In the genomic region with DNA sequence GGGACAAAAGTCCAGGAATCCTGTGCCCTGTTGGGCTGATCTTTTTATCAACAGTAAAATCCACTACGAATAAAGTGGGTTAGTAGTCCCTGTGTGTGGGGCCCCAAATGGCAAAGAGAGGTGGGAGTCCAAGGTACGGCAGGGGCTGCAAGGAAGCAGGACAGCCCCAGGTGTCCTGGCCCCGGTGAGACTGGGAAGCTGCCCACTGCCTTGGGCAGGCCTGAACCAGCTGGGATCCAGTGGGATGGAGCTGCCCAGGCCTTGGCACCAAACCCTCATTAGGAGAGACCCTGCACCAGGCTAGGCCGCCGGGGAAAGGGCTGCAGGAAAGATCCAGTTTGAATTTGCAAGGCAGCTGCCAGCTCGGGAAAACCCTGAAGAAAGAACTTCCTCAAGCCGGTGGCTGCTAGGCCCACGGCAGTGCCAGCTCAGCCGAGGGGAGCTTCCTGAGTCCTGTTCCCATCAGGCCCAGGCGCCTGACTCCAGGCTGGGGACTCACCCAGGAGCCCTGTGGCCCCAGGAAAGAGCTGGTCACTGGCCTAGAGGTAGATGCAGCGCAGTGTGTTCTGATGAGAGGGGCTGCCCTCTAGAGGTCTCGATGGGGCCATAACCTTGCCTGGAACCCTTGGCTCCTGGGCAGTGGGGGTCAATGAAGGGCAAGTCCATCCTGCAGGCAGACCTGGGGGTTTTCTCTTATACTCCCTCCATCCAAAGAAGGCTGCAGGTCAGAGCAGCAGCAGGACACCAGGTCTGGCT, we compare ENCODE assay signal across 1 cellular context.
TF ChIP-seq lines count a peak whose summit lies in the region.

No MANE protein-coding gene starts in this region.

TF ChIP-seq in HepG2, 621 proteins besides CTCF, POLR2A, EP300 and RAD21 (continued from another document):
- TF ChIP-seq, protein P1, sequence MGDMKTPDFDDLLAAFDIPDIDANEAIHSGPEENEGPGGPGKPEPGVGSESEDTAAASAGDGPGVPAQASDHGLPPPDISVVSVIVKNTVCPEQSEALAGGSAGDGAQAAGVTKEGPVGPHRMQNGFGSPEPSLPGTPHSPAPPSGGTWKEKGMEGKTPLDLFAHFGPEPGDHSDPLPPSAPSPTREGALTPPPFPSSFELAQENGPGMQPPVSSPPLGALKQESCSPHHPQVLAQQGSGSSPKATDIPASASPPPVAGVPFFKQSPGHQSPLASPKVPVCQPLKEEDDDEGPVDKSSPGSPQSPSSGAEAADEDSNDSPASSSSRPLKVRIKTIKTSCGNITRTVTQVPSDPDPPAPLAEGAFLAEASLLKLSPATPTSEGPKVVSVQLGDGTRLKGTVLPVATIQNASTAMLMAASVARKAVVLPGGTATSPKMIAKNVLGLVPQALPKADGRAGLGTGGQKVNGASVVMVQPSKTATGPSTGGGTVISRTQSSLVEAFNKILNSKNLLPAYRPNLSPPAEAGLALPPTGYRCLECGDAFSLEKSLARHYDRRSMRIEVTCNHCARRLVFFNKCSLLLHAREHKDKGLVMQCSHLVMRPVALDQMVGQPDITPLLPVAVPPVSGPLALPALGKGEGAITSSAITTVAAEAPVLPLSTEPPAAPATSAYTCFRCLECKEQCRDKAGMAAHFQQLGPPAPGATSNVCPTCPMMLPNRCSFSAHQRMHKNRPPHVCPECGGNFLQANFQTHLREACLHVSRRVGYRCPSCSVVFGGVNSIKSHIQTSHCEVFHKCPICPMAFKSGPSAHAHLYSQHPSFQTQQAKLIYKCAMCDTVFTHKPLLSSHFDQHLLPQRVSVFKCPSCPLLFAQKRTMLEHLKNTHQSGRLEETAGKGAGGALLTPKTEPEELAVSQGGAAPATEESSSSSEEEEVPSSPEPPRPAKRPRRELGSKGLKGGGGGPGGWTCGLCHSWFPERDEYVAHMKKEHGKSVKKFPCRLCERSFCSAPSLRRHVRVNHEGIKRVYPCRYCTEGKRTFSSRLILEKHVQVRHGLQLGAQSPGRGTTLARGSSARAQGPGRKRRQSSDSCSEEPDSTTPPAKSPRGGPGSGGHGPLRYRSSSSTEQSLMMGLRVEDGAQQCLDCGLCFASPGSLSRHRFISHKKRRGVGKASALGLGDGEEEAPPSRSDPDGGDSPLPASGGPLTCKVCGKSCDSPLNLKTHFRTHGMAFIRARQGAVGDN (CRISPR knock-in tag; IDR thresholded peaks at IDR 0.05) = peak; percentile 94
- TF ChIP-seq LCORL (IDR thresholded peaks at IDR 0.05) (no peak), LCORL (CRISPR knock-in tag; IDR thresholded peaks at IDR 0.05) (peak; percentile 67; the same call in 1 of the 2 replicates), ERF (CRISPR knock-in tag; IDR thresholded peaks at IDR 0.05) (peak; percentile 53), MED13 (CRISPR knock-in tag; IDR thresholded peaks at IDR 0.05) (peak; percentile 54; the same call in 1 of the 2 replicates), ATRX (CRISPR knock-in tag; IDR thresholded peaks at IDR 0.05; ENCODE audit: borderline replicate concordance) (no peak), ZNF703 (CRISPR knock-in tag; IDR thresholded peaks at IDR 0.05; ENCODE audit: borderline replicate concordance) (no peak), MLLT10 (CRISPR knock-in tag; IDR thresholded peaks at IDR 0.05) (0 out of 2 replicates have a peak, but pooled peaks have one; percentile 44), ZFP1 (CRISPR knock-in tag; IDR thresholded peaks at IDR 0.05) (no peak), TGIF2 (CRISPR knock-in tag; IDR thresholded peaks at IDR 0.05) (no peak; the same call in 1 of the 2 replicates), AGO2 (optimal IDR thresholded peaks at IDR 0.05; ENCODE audit: low read depth, low read length) (peak; percentile 98), KAT8 (CRISPR knock-in tag; IDR thresholded peaks at IDR 0.05) (peak; percentile 48; the same call in 1 of the 2 replicates)
- TF ChIP-seq, protein P2, sequence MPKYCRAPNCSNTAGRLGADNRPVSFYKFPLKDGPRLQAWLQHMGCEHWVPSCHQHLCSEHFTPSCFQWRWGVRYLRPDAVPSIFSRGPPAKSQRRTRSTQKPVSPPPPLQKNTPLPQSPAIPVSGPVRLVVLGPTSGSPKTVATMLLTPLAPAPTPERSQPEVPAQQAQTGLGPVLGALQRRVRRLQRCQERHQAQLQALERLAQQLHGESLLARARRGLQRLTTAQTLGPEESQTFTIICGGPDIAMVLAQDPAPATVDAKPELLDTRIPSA (CRISPR knock-in tag; IDR thresholded peaks at IDR 0.05; ENCODE audit: borderline replicate concordance) = no peak
- TF ChIP-seq, protein P3, sequence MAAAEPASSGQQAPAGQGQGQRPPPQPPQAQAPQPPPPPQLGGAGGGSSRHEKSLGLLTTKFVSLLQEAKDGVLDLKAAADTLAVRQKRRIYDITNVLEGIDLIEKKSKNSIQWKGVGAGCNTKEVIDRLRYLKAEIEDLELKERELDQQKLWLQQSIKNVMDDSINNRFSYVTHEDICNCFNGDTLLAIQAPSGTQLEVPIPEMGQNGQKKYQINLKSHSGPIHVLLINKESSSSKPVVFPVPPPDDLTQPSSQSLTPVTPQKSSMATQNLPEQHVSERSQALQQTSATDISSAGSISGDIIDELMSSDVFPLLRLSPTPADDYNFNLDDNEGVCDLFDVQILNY (CRISPR knock-in tag; conservative IDR thresholded peaks at IDR 0.05) = no peak
- TF ChIP-seq, protein P4, sequence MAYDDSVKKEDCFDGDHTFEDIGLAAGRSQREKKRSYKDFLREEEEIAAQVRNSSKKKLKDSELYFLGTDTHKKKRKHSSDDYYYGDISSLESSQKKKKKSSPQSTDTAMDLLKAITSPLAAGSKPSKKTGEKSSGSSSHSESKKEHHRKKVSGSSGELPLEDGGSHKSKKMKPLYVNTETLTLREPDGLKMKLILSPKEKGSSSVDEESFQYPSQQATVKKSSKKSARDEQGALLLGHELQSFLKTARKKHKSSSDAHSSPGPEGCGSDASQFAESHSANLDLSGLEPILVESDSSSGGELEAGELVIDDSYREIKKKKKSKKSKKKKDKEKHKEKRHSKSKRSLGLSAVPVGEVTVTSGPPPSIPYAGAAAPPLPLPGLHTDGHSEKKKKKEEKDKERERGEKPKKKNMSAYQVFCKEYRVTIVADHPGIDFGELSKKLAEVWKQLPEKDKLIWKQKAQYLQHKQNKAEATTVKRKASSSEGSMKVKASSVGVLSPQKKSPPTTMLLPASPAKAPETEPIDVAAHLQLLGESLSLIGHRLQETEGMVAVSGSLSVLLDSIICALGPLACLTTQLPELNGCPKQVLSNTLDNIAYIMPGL (CRISPR knock-in tag; IDR thresholded peaks at IDR 0.05; ENCODE audit: borderline replicate concordance in 1 of 2, low read depth in 1 of 2) = peak; percentile 58 to 63; a peak in 3 of 4 replicates
- TF ChIP-seq, protein P5, sequence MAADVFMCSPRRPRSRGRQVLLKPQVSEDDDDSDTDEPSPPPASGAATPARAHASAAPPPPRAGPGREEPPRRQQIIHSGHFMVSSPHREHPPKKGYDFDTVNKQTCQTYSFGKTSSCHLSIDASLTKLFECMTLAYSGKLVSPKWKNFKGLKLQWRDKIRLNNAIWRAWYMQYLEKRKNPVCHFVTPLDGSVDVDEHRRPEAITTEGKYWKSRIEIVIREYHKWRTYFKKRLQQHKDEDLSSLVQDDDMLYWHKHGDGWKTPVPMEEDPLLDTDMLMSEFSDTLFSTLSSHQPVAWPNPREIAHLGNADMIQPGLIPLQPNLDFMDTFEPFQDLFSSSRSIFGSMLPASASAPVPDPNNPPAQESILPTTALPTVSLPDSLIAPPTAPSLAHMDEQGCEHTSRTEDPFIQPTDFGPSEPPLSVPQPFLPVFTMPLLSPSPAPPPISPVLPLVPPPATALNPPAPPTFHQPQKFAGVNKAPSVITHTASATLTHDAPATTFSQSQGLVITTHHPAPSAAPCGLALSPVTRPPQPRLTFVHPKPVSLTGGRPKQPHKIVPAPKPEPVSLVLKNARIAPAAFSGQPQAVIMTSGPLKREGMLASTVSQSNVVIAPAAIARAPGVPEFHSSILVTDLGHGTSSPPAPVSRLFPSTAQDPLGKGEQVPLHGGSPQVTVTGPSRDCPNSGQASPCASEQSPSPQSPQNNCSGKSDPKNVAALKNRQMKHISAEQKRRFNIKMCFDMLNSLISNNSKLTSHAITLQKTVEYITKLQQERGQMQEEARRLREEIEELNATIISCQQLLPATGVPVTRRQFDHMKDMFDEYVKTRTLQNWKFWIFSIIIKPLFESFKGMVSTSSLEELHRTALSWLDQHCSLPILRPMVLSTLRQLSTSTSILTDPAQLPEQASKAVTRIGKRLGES (CRISPR knock-in tag; IDR thresholded peaks at IDR 0.05; ENCODE audit: borderline replicate concordance) = no peak
- TF ChIP-seq, protein P6, sequence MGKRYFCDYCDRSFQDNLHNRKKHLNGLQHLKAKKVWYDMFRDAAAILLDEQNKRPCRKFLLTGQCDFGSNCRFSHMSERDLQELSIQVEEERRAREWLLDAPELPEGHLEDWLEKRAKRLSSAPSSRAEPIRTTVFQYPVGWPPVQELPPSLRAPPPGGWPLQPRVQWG (CRISPR knock-in tag; IDR thresholded peaks at IDR 0.05; ENCODE audit: borderline replicate concordance, low read depth) = no peak
- TF ChIP-seq, protein P7, sequence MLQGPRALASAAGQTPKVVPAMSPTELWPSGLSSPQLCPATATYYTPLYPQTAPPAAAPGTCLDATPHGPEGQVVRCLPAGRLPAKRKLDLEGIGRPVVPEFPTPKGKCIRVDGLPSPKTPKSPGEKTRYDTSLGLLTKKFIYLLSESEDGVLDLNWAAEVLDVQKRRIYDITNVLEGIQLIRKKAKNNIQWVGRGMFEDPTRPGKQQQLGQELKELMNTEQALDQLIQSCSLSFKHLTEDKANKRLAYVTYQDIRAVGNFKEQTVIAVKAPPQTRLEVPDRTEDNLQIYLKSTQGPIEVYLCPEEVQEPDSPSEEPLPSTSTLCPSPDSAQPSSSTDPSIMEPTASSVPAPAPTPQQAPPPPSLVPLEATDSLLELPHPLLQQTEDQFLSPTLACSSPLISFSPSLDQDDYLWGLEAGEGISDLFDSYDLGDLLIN (CRISPR knock-in tag; IDR thresholded peaks at IDR 0.05; ENCODE audit: borderline replicate concordance) = no peak
- TF ChIP-seq, protein P8, sequence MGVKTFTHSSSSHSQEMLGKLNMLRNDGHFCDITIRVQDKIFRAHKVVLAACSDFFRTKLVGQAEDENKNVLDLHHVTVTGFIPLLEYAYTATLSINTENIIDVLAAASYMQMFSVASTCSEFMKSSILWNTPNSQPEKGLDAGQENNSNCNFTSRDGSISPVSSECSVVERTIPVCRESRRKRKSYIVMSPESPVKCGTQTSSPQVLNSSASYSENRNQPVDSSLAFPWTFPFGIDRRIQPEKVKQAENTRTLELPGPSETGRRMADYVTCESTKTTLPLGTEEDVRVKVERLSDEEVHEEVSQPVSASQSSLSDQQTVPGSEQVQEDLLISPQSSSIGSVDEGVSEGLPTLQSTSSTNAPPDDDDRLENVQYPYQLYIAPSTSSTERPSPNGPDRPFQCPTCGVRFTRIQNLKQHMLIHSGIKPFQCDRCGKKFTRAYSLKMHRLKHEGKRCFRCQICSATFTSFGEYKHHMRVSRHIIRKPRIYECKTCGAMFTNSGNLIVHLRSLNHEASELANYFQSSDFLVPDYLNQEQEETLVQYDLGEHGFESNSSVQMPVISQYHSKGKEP (CRISPR knock-in tag; IDR thresholded peaks at IDR 0.05) = no peak
